ENCODE assay signal across 18 cellular contexts in the genomic region with DNA sequence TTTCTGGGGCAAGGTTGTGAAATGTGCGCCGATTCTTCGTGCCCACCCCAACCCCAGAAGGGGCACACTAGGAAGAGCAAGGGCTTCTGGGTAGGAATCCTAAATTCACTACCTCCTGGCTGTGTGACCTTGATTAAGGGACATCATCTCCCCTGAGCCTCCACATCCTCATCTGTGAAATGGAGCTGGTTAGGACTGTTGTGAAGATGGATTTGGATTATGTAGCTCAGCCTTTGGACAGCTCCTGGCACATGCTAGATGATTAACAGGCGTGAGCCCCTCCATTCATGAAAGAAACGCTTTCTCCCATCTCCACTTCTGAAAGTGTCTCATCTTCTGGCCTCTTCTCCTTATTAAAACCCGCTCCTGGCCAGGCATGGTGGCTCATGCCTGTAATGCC.
"Had no signal": no experiment of that assay in that cellular context is flagged by ENCODE, and none has a peak within 500 bp of the region (broad histone marks: within the 10 kb centered on the region; RNA-seq: fewer than 3 reads in every experiment).

No MANE protein-coding gene starts in this region.

- DNase-seq: activated CD4-positive, alpha-beta T cell treated with anti-CD3 and anti-CD28 coated beads for 4 hours; activated CD8-positive, alpha-beta memory T cell treated with anti-CD3 and anti-CD28 coated beads, Interleukin-2, amount 50 U/mL, for 4 hours; activated CD8-positive, alpha-beta T cell treated with anti-CD3 and anti-CD28 coated beads for 36 hours; activated gamma-delta T cell treated with Interleukin-2 at 50 U/mL for 16 hours; activated naive CD4-positive, alpha-beta T cell treated with anti-CD3 and anti-CD28 coated beads, Interleukin-2, amount 10 ng/mL, durations not matched to agents 7 days and 5 days; activated naive CD8-positive, alpha-beta T cell treated with anti-CD3 and anti-CD28 coated beads for 36 hours; activated T-cell treated with anti-CD3 and anti-CD28 coated beads, Interleukin-2, amount 50 U/mL, for 72 hours; cerebellar nuclear complex; NCI-H1048; NCI-H146; NCI-H187 treated with DMSO at 0.1 percent for 48 hours; NCI-H2081 treated with DMSO at 0.1 percent for 48 hours; NCI-H446; NCI-H524; PC-3; SHP77 treated with DMSO at 0.1 percent for 48 hours; T-helper 1 cell had no signal

- ATAC-seq: activated CD4-positive, CD25-positive, alpha-beta regulatory T cell treated with anti-CD3 and anti-CD28 coated beads, Interleukin-2, amount 50 U/mL, for 24 hours; activated CD8-positive, alpha-beta T cell treated with anti-CD3 and anti-CD28 coated beads for 36 hours; activated T-cell treated with anti-CD3 and anti-CD28 coated beads, Interleukin-2, amount 50 U/mL, for 72 hours; PC-3 had no signal
